10 cellular contexts compared by ENCODE assay signal in genomic region chr22:25623310-25623734, GRCh38. TPM values are rescaled to one million over a fixed set of nuclear protein-coding genes. Genes with fewer than 3 reads are reported as not detected.
DNase-seq lines count a peak whose midpoint lies in the region; ATAC-seq and TF ChIP-seq lines count a peak whose summit lies in the region.
"Had no signal": no experiment of that assay in that cellular context is flagged by ENCODE, and none has a peak within 500 bp of the region (broad histone marks: within the 10 kb centered on the region; RNA-seq: fewer than 3 reads in every experiment).

No MANE protein-coding gene starts in this region.

- H3K27me3 Mint-ChIP-seq in activated CD4-positive, alpha-beta memory T cell treated with anti-CD3 and anti-CD28 coated beads, Interleukin-2, amount 10 ng/mL, durations not matched to agents 7 days and 5 days: no peaks in the 10 kb centered on the region
- H3K27me3 Mint-ChIP-seq: dendritic cell treated with granulocyte-macrophage colony-stimulating factor and Interleukin-4, amounts not matched to agents 40 ng/mL and 50 ng/mL, for 4 days had no signal

- CTCF ChIA-PET in activated CD4-positive, alpha-beta memory T cell treated with anti-CD3 and anti-CD28 coated beads, Interleukin-2, amount 10 ng/mL, durations not matched to agents 7 days and 5 days (lab: Charles Lee): interaction anchor here (1.0 to 1.4 kb wide), 3 partner anchors 23 to 79 kb away, joined by 3 to 4 read pairs (median 4); no protein-coding TSS in a partner anchor

- TF ChIP-seq CTCF in GM13976 (IDR thresholded peaks at IDR 0.05; ENCODE audit: borderline replicate concordance, control extremely low read depth, extremely low read depth, insufficient read depth, missing control alignments): no peak

- peak; percentile 49 for DNase-seq in GM13976 (ENCODE audit: low spot score)
- peak; percentile 27 for DNase-seq in activated CD4-positive, alpha-beta memory T cell treated with anti-CD3 and anti-CD28 coated beads, Interleukin-2, amount 10 ng/mL, durations not matched to agents 7 days and 5 days
- DNase-seq in ACHN: no peak
- DNase-seq in iPS-NIHi11 (ENCODE audit: low spot score): no peak
- no peak for DNase-seq in NCI-H1930 (lab: John Stamatoyannopoulos, UW)
- no peak for DNase-seq in NCI-H187 (lab: John Stamatoyannopoulos, UW)
- DNase-seq: natural killer cell had no signal

- H3K36me3 Mint-ChIP-seq in activated CD4-positive, alpha-beta memory T cell treated with anti-CD3 and anti-CD28 coated beads, Interleukin-2, amount 10 ng/mL, durations not matched to agents 7 days and 5 days (ENCODE audit: low read depth): peaks cover 16% of the 10 kb centered on the region
- H3K36me3 Mint-ChIP-seq: natural killer cell had no signal

- peak overlapping the region; percentile 32 for H3K27ac Mint-ChIP-seq in activated CD4-positive, alpha-beta memory T cell treated with anti-CD3 and anti-CD28 coated beads, Interleukin-2, amount 10 ng/mL, durations not matched to agents 7 days and 5 days
- H3K27ac Mint-ChIP-seq: dendritic cell treated with granulocyte-macrophage colony-stimulating factor and Interleukin-4, amounts not matched to agents 40 ng/mL and 50 ng/mL, for 4 days; natural killer cell had no signal

- POLR2A ChIA-PET in activated CD4-positive, alpha-beta memory T cell treated with anti-CD3 and anti-CD28 coated beads, Interleukin-2, amount 10 ng/mL, durations not matched to agents 7 days and 5 days (lab: Charles Lee): interaction anchor here (1.7 kb wide), 1 partner anchor 80 kb away, joined by 4 read pairs; no protein-coding TSS in a partner anchor

- peak overlapping the region; percentile 1 for H3K4me3 Mint-ChIP-seq in activated CD4-positive, alpha-beta memory T cell treated with anti-CD3 and anti-CD28 coated beads, Interleukin-2, amount 10 ng/mL, durations not matched to agents 7 days and 5 days
- H3K4me3 Mint-ChIP-seq: dendritic cell treated with granulocyte-macrophage colony-stimulating factor and Interleukin-4, amounts not matched to agents 40 ng/mL and 50 ng/mL, for 4 days; natural killer cell had no signal

- peak; percentile 69 for ATAC-seq in GM19043 (IDR thresholded peaks at IDR 0.05; ENCODE audit: low read depth, unreplicated experiment)
- peak; percentile 73 for ATAC-seq in HG03064 (IDR thresholded peaks at IDR 0.05; ENCODE audit: low read depth, unreplicated experiment)
- ATAC-seq: natural killer cell had no signal

- no peaks in the 10 kb centered on the region for H3K9me3 Mint-ChIP-seq in activated CD4-positive, alpha-beta memory T cell treated with anti-CD3 and anti-CD28 coated beads, Interleukin-2, amount 10 ng/mL, durations not matched to agents 7 days and 5 days
- H3K9me3 Mint-ChIP-seq: dendritic cell treated with granulocyte-macrophage colony-stimulating factor and Interleukin-4, amounts not matched to agents 40 ng/mL and 50 ng/mL, for 4 days; natural killer cell had no signal

- in situ Hi-C loops in GM13976 (cut with MboI; ENCODE audit: low sequenced_read_pairs, unreplicated experiment): no loop called here
- in situ Hi-C loops in ACHN (cut with HindIII; ENCODE audit: low pct_ligation_motif_present, low pct_unique_long_range_greater_than_20kb, low sequenced_read_pairs): no loop called here

- H3K4me1 Mint-ChIP-seq in activated CD4-positive, alpha-beta memory T cell treated with anti-CD3 and anti-CD28 coated beads, Interleukin-2, amount 10 ng/mL, durations not matched to agents 7 days and 5 days: peaks cover 35% of the 10 kb centered on the region
- H3K4me1 Mint-ChIP-seq: natural killer cell had no signal

RNA-seq across cellular contexts. Expression of gene GRK3, which starts 58.8 kb away (rescaled TPM):
- total RNA-seq in activated CD4-positive, alpha-beta memory T cell treated with anti-CD3 and anti-CD28 coated beads, Interleukin-2, amount 10 ng/mL, durations not matched to agents 7 days and 5 days: 10 to 100 TPM; 24.1 to 25.5 TPM

Comparison
In these comparisons a context has a peak if more than half of its experiments do, and no peak if none do; other contexts are left out.
1. DNase-seq: peak in GM13976 (single experiment) and activated CD4-positive, alpha-beta memory T cell treated with anti-CD3 and anti-CD28 coated beads, Interleukin-2, amount 10 ng/mL, durations not matched to agents 7 days and 5 days (single experiment); none in ACHN (single experiment), iPS-NIHi11 (single experiment), NCI-H1930 (0 of 2) and NCI-H187 (0 of 2).